Comparison of ENCODE assay signal across 8 cellular contexts in the genomic region with DNA sequence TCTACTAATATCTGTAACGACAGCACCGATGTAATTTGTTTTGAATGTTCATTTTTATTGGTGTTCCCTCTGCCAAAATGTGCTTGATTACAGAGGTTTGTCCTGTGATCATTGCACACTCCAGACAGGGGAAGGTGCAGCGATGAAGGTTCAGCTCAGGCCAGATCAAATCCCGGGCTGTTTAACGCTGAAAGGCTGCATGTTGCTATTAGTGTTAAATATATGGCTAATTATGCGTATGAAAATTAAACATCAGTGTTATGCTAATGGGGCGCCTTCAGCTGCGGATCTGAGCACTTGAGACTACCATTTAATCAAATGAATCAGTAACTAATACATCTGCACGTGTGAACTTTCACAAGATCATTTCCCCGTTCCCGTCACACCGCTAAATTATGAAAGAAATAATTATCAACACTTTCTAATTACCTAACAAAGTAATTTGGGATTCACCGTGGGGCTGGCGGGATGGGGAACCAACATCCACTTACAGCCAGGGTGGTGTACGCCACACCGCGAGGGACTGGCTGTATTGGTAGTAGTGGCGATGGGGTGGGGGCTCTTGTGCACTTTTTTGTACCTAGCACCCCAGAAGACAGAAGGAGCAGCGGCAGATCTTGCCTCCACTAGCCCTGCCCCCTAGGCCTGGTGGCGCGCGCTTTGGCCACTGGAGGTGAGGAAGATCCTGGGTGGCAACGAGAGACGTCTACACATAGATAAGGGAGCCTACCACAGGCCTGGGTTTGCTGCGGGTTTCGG. TPM values are rescaled to one million over a fixed set of nuclear protein-coding genes. Genes with fewer than 3 reads are reported as not detected.
A peak's percentile ranks its signal among the peaks of the same experiment; 100 is the strongest.
DNase-seq lines count a peak whose midpoint lies in the region; ATAC-seq and TF ChIP-seq lines count a peak whose summit lies in the region.

No MANE protein-coding gene starts in this region.

- no peak for TF ChIP-seq POLR2A in adrenal gland (IDR thresholded peaks at IDR 0.05)

- H3K4me2 ChIP-seq in mesendoderm (ENCODE audit: low read length): peak overlapping the region; percentile 55

- peak overlapping the region; percentile 41 for H3K4me3 ChIP-seq in CD4-positive, CD25-positive, alpha-beta regulatory T cell (ENCODE audit: low read depth, low read length)
- H3K4me3 ChIP-seq in mesendoderm (ENCODE audit: low read length) (no peak overlapping the region), adrenal gland (peak overlapping the region in 1 of 4 donors; percentile 43)

- peaks cover 98% of the 10 kb centered on the region for H3K27me3 Mint-ChIP-seq in CD4-positive, CD25-positive, alpha-beta regulatory T cell
- peaks cover 93% of the 10 kb centered on the region for H3K27me3 Mint-ChIP-seq in activated CD4-positive, alpha-beta memory T cell treated with anti-CD3 and anti-CD28 coated beads for 36 hours

- H2BK15ac ChIP-seq in mesendoderm (replicated peaks; ENCODE audit: low read depth): no peak overlapping the region

- no peak for ATAC-seq in CD4-positive, CD25-positive, alpha-beta regulatory T cell (ENCODE audit: low read depth in 2 of 2)
- ATAC-seq in HG02642 (IDR thresholded peaks at IDR 0.05; ENCODE audit: poor library complexity, unreplicated experiment): no peak
- ATAC-seq in GM21526 (IDR thresholded peaks at IDR 0.05; ENCODE audit: low FRiP score, unreplicated experiment): no peak

- no peak overlapping the region for H3K4ac ChIP-seq in mesendoderm (ENCODE audit: low read depth, low read length)

- no peak overlapping the region for H3K9ac ChIP-seq in mesendoderm (ENCODE audit: low read length)

- TF ChIP-seq CTCF in GM20000 (IDR thresholded peaks at IDR 0.05; ENCODE audit: extremely low read depth, missing control alignments) (no peak), adrenal gland (IDR thresholded peaks at IDR 0.05) (no peak)

- H2AK5ac ChIP-seq in mesendoderm (ENCODE audit: low read length): no peak overlapping the region

- peaks cover 0 to 18% of the 10 kb centered on the region in 2 experiments for H3K9me3 ChIP-seq in CD4-positive, CD25-positive, alpha-beta regulatory T cell (ENCODE audit: control insufficient read depth in 2 of 2, low read length in 2 of 2)
- H3K9me3 ChIP-seq in adrenal gland (replicated peaks in 1 of 3): no peaks in the 10 kb centered on the region

- H3K27me3 ChIP-seq in CD4-positive, CD25-positive, alpha-beta regulatory T cell (ENCODE audit: control insufficient read depth, insufficient read depth, low read length): peaks cover 73% of the 10 kb centered on the region
- peaks cover 72% of the 10 kb centered on the region for H3K27me3 ChIP-seq in mesendoderm (ENCODE audit: insufficient read depth, low read length, poor library complexity)
- peaks cover 86% of the 10 kb centered on the region for H3K27me3 ChIP-seq in adrenal gland

- H3K27ac ChIP-seq in CD4-positive, CD25-positive, alpha-beta regulatory T cell (ENCODE audit: insufficient read depth, low read length, poor library complexity, severe bottlenecking): no peak overlapping the region
- H3K27ac ChIP-seq in mesendoderm (ENCODE audit: low read depth, low read length) (no peak overlapping the region), adrenal gland (no peak overlapping the region)

- H3K23ac ChIP-seq in mesendoderm (ENCODE audit: low read length): no peak overlapping the region

- H3K4me3 Mint-ChIP-seq in CD4-positive, CD25-positive, alpha-beta regulatory T cell: peak overlapping the region; percentile 81 to 97 (median 90)
- peak overlapping the region; percentile 75 for H3K4me3 Mint-ChIP-seq in activated CD4-positive, alpha-beta memory T cell treated with anti-CD3 and anti-CD28 coated beads for 36 hours

- peaks cover 61% of the 10 kb centered on the region for H3K4me1 ChIP-seq in CD4-positive, CD25-positive, alpha-beta regulatory T cell (ENCODE audit: control insufficient read depth, insufficient read depth, low read length, poor library complexity, severe bottlenecking)
- H3K4me1 ChIP-seq in mesendoderm (ENCODE audit: control insufficient read depth, low read depth, low read length) (no peaks in the 10 kb centered on the region), adrenal gland (replicated peaks in 1 of 2) (peaks cover 16 to 33% of the 10 kb centered on the region in 2 donors)

- no peaks in the 10 kb centered on the region for H3K36me3 ChIP-seq in CD4-positive, CD25-positive, alpha-beta regulatory T cell (ENCODE audit: control insufficient read depth, insufficient read depth, low read length)
- H3K36me3 ChIP-seq in mesendoderm (ENCODE audit: control insufficient read depth, insufficient read depth, low read length): no peaks in the 10 kb centered on the region
- no peaks in the 10 kb centered on the region for H3K36me3 ChIP-seq in adrenal gland (replicated peaks in 1 of 2)

- intact Hi-C loops in activated CD4-positive, alpha-beta memory T cell treated with anti-CD3 and anti-CD28 coated beads for 36 hours (cut with micrococcal nuclease): loop anchor here (10.0 kb wide), 1 partner anchor 1369 kb away; a partner anchor contains a TSS
- intact Hi-C loops in adrenal gland (cut with DNase I): no loop called here

- H2BK120ac ChIP-seq in mesendoderm (ENCODE audit: low read depth, low read length): no peak overlapping the region

- CTCF ChIA-PET in activated CD4-positive, alpha-beta memory T cell treated with anti-CD3 and anti-CD28 coated beads for 36 hours (lab: Charles Lee): interaction anchor here (0.7 to 8.6 kb wide), 3 partner anchors 16 to 378 kb away, joined by 3 to 88 read pairs (median 5); a partner anchor contains a TSS

- no peak overlapping the region for H4K5ac ChIP-seq in mesendoderm (ENCODE audit: low read length)

- POLR2A ChIA-PET in activated CD4-positive, alpha-beta memory T cell treated with anti-CD3 and anti-CD28 coated beads for 36 hours (lab: Charles Lee): no interaction called here

- H3K27ac Mint-ChIP-seq in CD4-positive, CD25-positive, alpha-beta regulatory T cell: peak overlapping the region in 2 of 3 donors; percentile 81 to 83
- H3K27ac Mint-ChIP-seq in activated CD4-positive, alpha-beta memory T cell treated with anti-CD3 and anti-CD28 coated beads for 36 hours: no peak overlapping the region

- no peak overlapping the region for H4K8ac ChIP-seq in mesendoderm (ENCODE audit: low read depth, low read length)

- peaks cover 0 to 20% (median 6%) of the 10 kb centered on the region in 7 donors for H3K9me3 Mint-ChIP-seq in CD4-positive, CD25-positive, alpha-beta regulatory T cell
- no peaks in the 10 kb centered on the region for H3K9me3 Mint-ChIP-seq in activated CD4-positive, alpha-beta memory T cell treated with anti-CD3 and anti-CD28 coated beads for 36 hours

- no peak overlapping the region for H2BK5ac ChIP-seq in mesendoderm (ENCODE audit: low read length)

- H3K56ac ChIP-seq in mesendoderm (ENCODE audit: low read length): no peak overlapping the region

- no CpG with 5 or more reads among the region's 26 CpGs for WGBS in mesendoderm (ENCODE audit: extremely low coverage, insufficient coverage, low lambda C conversion rate)
- WGBS in adrenal gland, 4 donors: 18 to 27% (median 19%) methylated on average over 20 to 26 of the region's 26 CpGs

- peaks cover 25 to 78% (median 50%) of the 10 kb centered on the region in 4 donors for H3K4me1 Mint-ChIP-seq in CD4-positive, CD25-positive, alpha-beta regulatory T cell
- H3K4me1 Mint-ChIP-seq in activated CD4-positive, alpha-beta memory T cell treated with anti-CD3 and anti-CD28 coated beads for 36 hours (ENCODE audit: low read depth): peaks cover 58% of the 10 kb centered on the region

- no peaks in the 10 kb centered on the region for H3K36me3 Mint-ChIP-seq in CD4-positive, CD25-positive, alpha-beta regulatory T cell
- H3K36me3 Mint-ChIP-seq in activated CD4-positive, alpha-beta memory T cell treated with anti-CD3 and anti-CD28 coated beads for 36 hours: peaks cover 13% of the 10 kb centered on the region

- DNase-seq in CD4-positive, CD25-positive, alpha-beta regulatory T cell: peak in 1 of 3 donors; percentile 28
- DNase-seq in GM20000 (ENCODE audit: low spot score) (peak; percentile 23), mesendoderm (no peak), globus pallidus (ENCODE audit: low spot score) (no peak), adrenal gland (no peak)
- DNase-seq in activated CD4-positive, alpha-beta memory T cell treated with anti-CD3 and anti-CD28 coated beads for 36 hours: peak; percentile 21

- H3K18ac ChIP-seq in mesendoderm (ENCODE audit: low read length): no peak overlapping the region

- H3K79me1 ChIP-seq in mesendoderm (ENCODE audit: low read length): no peaks in the 10 kb centered on the region

- H3K79me2 ChIP-seq in mesendoderm (ENCODE audit: control insufficient read depth, insufficient read depth, low read length): no peaks in the 10 kb centered on the region

RNA-seq across cellular contexts. Expression of a gene that starts 1.4 kb away (rescaled TPM):
- not detected for total RNA-seq in CD4-positive, CD25-positive, alpha-beta regulatory T cell
- polyA plus RNA-seq in CD4-positive, CD25-positive, alpha-beta regulatory T cell: not detected
- not detected for total RNA-seq in activated CD4-positive, alpha-beta memory T cell treated with anti-CD3 and anti-CD28 coated beads for 36 hours
- polyA plus RNA-seq in mesendoderm (2013, experiment 1 of 2): 0.29 TPM
- 0.28 TPM for polyA plus RNA-seq in mesendoderm (2013, experiment 2 of 2)
- total RNA-seq in adrenal gland: 1 to 10 TPM in 1 of 8 donors, under 1 TPM in 2, not detected in 5; 0.28 to 1.3 (median 0.53) TPM
- 1 to 10 TPM in 1 of 3 donors, under 1 TPM in 2; 0.47 to 1.4 (median 0.64) TPM for polyA plus RNA-seq in adrenal gland

RNA-seq across cellular contexts. Expression of a gene that starts 18.8 kb away (rescaled TPM):
- total RNA-seq in CD4-positive, CD25-positive, alpha-beta regulatory T cell: 0.47 TPM
- not detected for polyA plus RNA-seq in CD4-positive, CD25-positive, alpha-beta regulatory T cell
- not detected for total RNA-seq in activated CD4-positive, alpha-beta memory T cell treated with anti-CD3 and anti-CD28 coated beads for 36 hours
- polyA plus RNA-seq in mesendoderm (2013, experiment 1 of 2): 0.14 TPM
- 0.10 TPM for polyA plus RNA-seq in mesendoderm (2013, experiment 2 of 2)
- under 1 TPM in 3 of 8 donors, not detected in 5; 0.15 to 0.49 (median 0.28) TPM for total RNA-seq in adrenal gland
- polyA plus RNA-seq in adrenal gland: under 1 TPM; 0.07 to 0.32 (median 0.13) TPM

Comparison
In these comparisons a context has a peak if more than half of its experiments do, and no peak if none do; other contexts are left out.
1. DNase-seq: peak in GM20000 (single experiment) and activated CD4-positive, alpha-beta memory T cell treated with anti-CD3 and anti-CD28 coated beads for 36 hours (single experiment); none in mesendoderm (single experiment), globus pallidus (single experiment) and adrenal gland (0 of 7).